11 cellular contexts compared by ENCODE assay signal in the genomic region with DNA sequence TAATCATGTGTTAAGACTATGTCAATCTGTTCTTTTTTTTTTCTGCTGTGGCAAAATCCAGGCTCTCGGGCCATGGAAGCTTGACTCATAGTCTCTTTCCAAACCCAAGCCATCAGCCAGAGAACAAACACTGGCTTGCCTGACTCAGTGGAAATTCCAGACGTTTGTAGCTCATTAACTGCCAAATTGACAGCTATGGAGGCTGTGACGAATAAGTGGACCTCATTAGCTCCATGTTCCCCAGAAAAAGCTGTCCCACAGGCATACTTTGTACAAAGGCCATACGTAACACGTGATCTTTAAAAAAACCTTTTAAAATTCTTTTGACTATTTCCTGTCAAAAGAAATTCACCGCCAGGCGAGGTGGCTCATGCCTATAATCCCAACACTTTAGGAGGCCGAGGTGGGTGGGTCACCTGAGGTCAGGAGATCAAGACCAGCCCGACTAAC. TPM values are rescaled to one million over a fixed set of nuclear protein-coding genes. Genes with fewer than 3 reads are reported as not detected.
A peak's percentile ranks its signal among the peaks of the same experiment; 100 is the strongest.
DNase-seq lines count a peak whose midpoint lies in the region; ATAC-seq and TF ChIP-seq lines count a peak whose summit lies in the region.
"Had no signal": no experiment of that assay in that cellular context is flagged by ENCODE, and none has a peak within 500 bp of the region (broad histone marks: within the 10 kb centered on the region; RNA-seq: fewer than 3 reads in every experiment).

No MANE protein-coding gene starts in this region.

- H4K20me1 ChIP-seq in PC-3 (ENCODE audit: low read length) (no peaks in the 10 kb centered on the region), fibroblast of lung (ENCODE audit: control insufficient read depth, extremely low read depth, insufficient read depth, low read length) (no peaks in the 10 kb centered on the region)

- H3K4me1 ChIP-seq in PC-3 (ENCODE audit: insufficient read depth, low read length) (peaks cover 37% of the 10 kb centered on the region), fibroblast of lung (ENCODE audit: control insufficient read depth, extremely low read depth, insufficient read depth, low read length) (peaks cover 6% of the 10 kb centered on the region)
- H3K4me1 ChIP-seq in effector memory CD4-positive, alpha-beta T cell (ENCODE audit: control insufficient read depth, insufficient read depth, low read length, poor library complexity, severe bottlenecking): no peaks in the 10 kb centered on the region

- peak overlapping the region; percentile 68 for H3K27ac ChIP-seq in PC-3 (ENCODE audit: low read length)
- peak overlapping the region; percentile 10 for H3K27ac ChIP-seq in fibroblast of lung (ENCODE audit: insufficient read depth, low read length)
- no peak overlapping the region for H3K27ac ChIP-seq in effector memory CD4-positive, alpha-beta T cell (ENCODE audit: insufficient read depth, low read length, poor library complexity, severe bottlenecking)

- intact Hi-C loops in PC-3 (cut with micrococcal nuclease): no loop called here

- no peaks in the 10 kb centered on the region for H3K27me3 ChIP-seq in PC-3 (ENCODE audit: low read length)
- H3K27me3 ChIP-seq in fibroblast of lung (ENCODE audit: control insufficient read depth, insufficient read depth, low read length): no peaks in the 10 kb centered on the region
- H3K27me3 ChIP-seq in effector memory CD4-positive, alpha-beta T cell (replicated peaks; ENCODE audit: control insufficient read depth, insufficient read depth, low read length, poor library complexity, severe bottlenecking): no peaks in the 10 kb centered on the region

- CTCF ChIA-PET in PC-3 (lab: Charles Lee): interaction anchor here (0.6 to 0.9 kb wide), 2 partner anchors 94 to 180 kb away, joined by 3 to 4 read pairs; no protein-coding TSS in a partner anchor

- BruUV-seq in PC-3 (replicated peaks; lab: Mats Ljungman, UMichigan): no TSS peak

- H3K36me3 ChIP-seq in PC-3 (ENCODE audit: low read depth, low read length) (no peaks in the 10 kb centered on the region), fibroblast of lung (ENCODE audit: control insufficient read depth, insufficient read depth, low read length) (no peaks in the 10 kb centered on the region)
- no peaks in the 10 kb centered on the region for H3K36me3 ChIP-seq in effector memory CD4-positive, alpha-beta T cell (ENCODE audit: control insufficient read depth, insufficient read depth, low read length)

- POLR2A ChIA-PET in PC-3 (lab: Charles Lee; ENCODE audit: unreplicated experiment): interaction anchor here (0.6 kb wide), 1 partner anchor 70 kb away, joined by 5 read pairs; no protein-coding TSS in a partner anchor

- H3K4me2 ChIP-seq in PC-3 (ENCODE audit: low read length): peak overlapping the region; percentile 38
- H3K4me2 ChIP-seq in fibroblast of lung (ENCODE audit: extremely low read depth, insufficient read depth, low read length): no peak overlapping the region

- H3K9me2 ChIP-seq in PC-3 (replicated peaks; ENCODE audit: low read length): no peaks in the 10 kb centered on the region

- H3F3A ChIP-seq in PC-3 (ENCODE audit: low read length, unreplicated experiment): no peaks in the 10 kb centered on the region

- H3K9me3 ChIP-seq in PC-3 (ENCODE audit: low read length): no peaks in the 10 kb centered on the region
- no peaks in the 10 kb centered on the region for H3K9me3 ChIP-seq in fibroblast of lung (ENCODE audit: control insufficient read depth, insufficient read depth, low read depth, low read length)
- H3K9me3 ChIP-seq in effector memory CD4-positive, alpha-beta T cell (ENCODE audit: control insufficient read depth, low read length): no peaks in the 10 kb centered on the region

- peak; percentile 93 for DNase-seq in EL
- peak; percentile 89 for DNase-seq in PC-3
- DNase-seq in fibroblast of lung (ENCODE audit: low read depth in 2 of 2): peak; percentile 81 to 97
- peak; percentile 56 for DNase-seq in pulmonary artery endothelial cell (ENCODE audit: low read depth, low spot score)
- no peak for DNase-seq in activated T-cell treated with anti-CD3 and anti-CD28 coated beads for 4 hours
- DNase-seq in effector memory CD4-positive, alpha-beta T cell: no peak
- DNase-seq: activated effector memory CD4-positive, alpha-beta T cell treated with anti-CD3 and anti-CD28 coated beads, Interleukin-2, amount 50 U/mL, for 16 hours; NCI-H2029 treated with DMSO at 0.1 percent for 48 hours had no signal

- TF ChIP-seq CTCF in PC-3 (conservative IDR thresholded peaks at IDR 0.05; ENCODE audit: low read depth, low read length) (no peak), fibroblast of lung (conservative IDR thresholded peaks at IDR 0.05 in 1 of 2, IDR thresholded peaks at IDR 0.05 in 1 of 2; ENCODE audit: low read depth in 1 of 2, low read length in 2 of 2) (no peak)

- H2AFZ ChIP-seq in PC-3 (ENCODE audit: low read length) (peak overlapping the region; percentile 31), fibroblast of lung (ENCODE audit: low read length) (no peak overlapping the region)

- H3K9ac ChIP-seq in PC-3 (ENCODE audit: low read length) (peak overlapping the region; percentile 16; the same call in 1 of the 2 replicates), fibroblast of lung (ENCODE audit: insufficient read depth, low read length) (no peak overlapping the region)

- ATAC-seq in PC-3 (peak; percentile 85), GM21526 (IDR thresholded peaks at IDR 0.05; ENCODE audit: low FRiP score, unreplicated experiment) (no peak), HG02642 (IDR thresholded peaks at IDR 0.05; ENCODE audit: poor library complexity, unreplicated experiment) (no peak)

- no peaks in the 10 kb centered on the region for H3K79me2 ChIP-seq in PC-3 (ENCODE audit: low read length)
- H3K79me2 ChIP-seq in fibroblast of lung (ENCODE audit: control insufficient read depth, insufficient read depth, low read length): no peaks in the 10 kb centered on the region

- H3K4me3 ChIP-seq in PC-3 (ENCODE audit: low read length): no peak overlapping the region
- H3K4me3 ChIP-seq in fibroblast of lung (replicated peaks in 1 of 4; ENCODE audit: control extremely low read depth in 1 of 4, insufficient read depth in 1 of 4, low read depth in 3 of 4, low read length in 4 of 4): no peak overlapping the region
- no peak overlapping the region for H3K4me3 ChIP-seq in effector memory CD4-positive, alpha-beta T cell (ENCODE audit: insufficient read depth, low read depth, low read length, poor library complexity, severe bottlenecking)

RNA-seq across cellular contexts. Expression of a gene that starts 8.0 kb away (rescaled TPM):
- total RNA-seq in PC-3 (2014; rRNA removed) (36.3 and 45.6 TPM in 2 replicates), fibroblast of lung (84.4 and 91.7 TPM in 2 replicates), pulmonary artery endothelial cell (105 and 149 TPM in 2 replicates)
- polyA plus RNA-seq in fibroblast of lung: 86.6 and 96.6 TPM in 2 replicates
- polyA plus RNA-seq in fibroblast of lung (2012): 44.5 and 47.1 TPM in 2 replicates
- polyA minus RNA-seq in fibroblast of lung (ENCODE audit: low replicate concordance): 16.7 and 21.9 TPM in 2 replicates

RNA-seq across cellular contexts. Expression of a gene that starts 28.5 kb away (rescaled TPM):
- 109 and 121 TPM in 2 replicates for total RNA-seq in PC-3 (2014; rRNA removed)
- 83.0 and 93.5 TPM in 2 replicates for total RNA-seq in fibroblast of lung
- 113 and 118 TPM in 2 replicates for polyA plus RNA-seq in fibroblast of lung
- 69.3 and 72.2 TPM in 2 replicates for polyA plus RNA-seq in fibroblast of lung (2012)
- 18.4 and 32.0 TPM in 2 replicates for polyA minus RNA-seq in fibroblast of lung (ENCODE audit: low replicate concordance)
- total RNA-seq in pulmonary artery endothelial cell: 91.4 and 139 TPM in 2 replicates

RNA-seq across cellular contexts. Expression of a gene that starts 38.5 kb away (rescaled TPM):
- total RNA-seq in PC-3 (2014; rRNA removed) (not detected in 2 replicates), fibroblast of lung (not detected in 2 replicates), pulmonary artery endothelial cell (not detected in 2 replicates)
- polyA plus RNA-seq in fibroblast of lung: not detected in 2 replicates
- not detected in 2 replicates for polyA plus RNA-seq in fibroblast of lung (2012)
- polyA minus RNA-seq in fibroblast of lung (ENCODE audit: low replicate concordance): not detected in 2 replicates
- total RNA-seq: glomerular endothelial cell had no signal

Comparison
In these comparisons a context has a peak if more than half of its experiments do, and no peak if none do; other contexts are left out.
1. DNase-seq: peak in EL (single experiment), PC-3 (single experiment), fibroblast of lung (2 of 2) and pulmonary artery endothelial cell (single experiment); none in activated T-cell treated with anti-CD3 and anti-CD28 coated beads for 4 hours (single experiment) and effector memory CD4-positive, alpha-beta T cell (0 of 3).